Comparison of ENCODE assay signal across 34 cellular contexts in the genomic region with DNA sequence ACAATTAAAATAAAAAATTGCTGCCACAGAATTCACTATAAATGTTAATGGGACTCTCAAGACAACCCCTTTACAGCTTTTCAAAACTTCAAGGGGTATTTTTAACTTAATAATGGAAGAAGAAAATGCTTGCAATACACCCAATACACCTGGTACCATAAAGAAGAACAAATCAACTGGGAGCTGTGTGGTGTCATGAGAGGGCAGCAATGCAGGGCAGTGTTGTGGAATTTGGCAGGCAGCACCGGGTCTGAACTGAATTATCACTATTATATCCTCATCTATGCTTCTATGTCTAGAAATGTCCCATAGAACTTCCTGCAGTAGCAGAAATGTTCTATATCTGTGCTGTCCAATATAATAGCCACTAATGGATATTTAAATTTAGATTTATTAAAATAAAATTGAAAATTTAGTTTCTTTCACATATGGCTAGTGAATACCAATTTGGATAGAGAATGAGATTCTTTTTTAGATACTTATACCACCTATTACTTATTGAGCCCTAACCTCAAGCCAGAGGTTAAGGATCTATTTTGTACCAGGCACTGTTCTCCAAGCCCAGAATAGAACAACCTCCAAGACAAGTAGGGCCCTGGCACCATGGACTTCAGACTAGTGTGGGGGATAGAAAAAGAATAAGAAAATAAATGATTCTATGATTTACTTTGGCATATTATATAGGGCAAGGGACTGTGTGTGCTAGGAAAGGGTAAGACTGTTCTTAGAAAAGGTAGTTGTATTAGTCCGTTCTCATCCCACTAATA.
"Had no signal": no experiment of that assay in that cellular context is flagged by ENCODE, and none has a peak within 500 bp of the region (broad histone marks: within the 10 kb centered on the region; RNA-seq: fewer than 3 reads in every experiment).

No MANE protein-coding gene starts in this region.

- H3K27me3 ChIP-seq: MG63 had no signal

- DNase-seq: Karpas-422, Kasumi-1, MG63, MM.1S, MV-4-11, NCI-H1048, NCI-H1092, NCI-H1092 treated with DMSO at 0.1 percent for 48 hours, NCI-H1105, NCI-H1105 treated with DMSO at 0.1 percent for 48 hours, NCI-H1417, NCI-H1417 treated with DMSO at 0.1 percent for 48 hours, NCI-H1436, NCI-H1436 treated with DMSO at 0.1 percent for 48 hours, NCI-H146, NCI-H1694, NCI-H1694 treated with DMSO at 0.1 percent for 48 hours, NCI-H187, NCI-H187 treated with DMSO at 0.1 percent for 48 hours, NCI-H1930, NCI-H2029, NCI-H2029 treated with DMSO at 0.1 percent for 48 hours, NCI-H2081, NCI-H2081 treated with DMSO at 0.1 percent for 48 hours, NCI-H2107, NCI-H2171, NCI-H2171 treated with DMSO at 0.1 percent for 48 hours, NCI-H2227 treated with DMSO at 0.1 percent for 48 hours, NCI-H226, NCI-H345, NCI-H446, NCI-H446 treated with DMSO at 0.1 percent for 48 hours, NCI-H510A had no signal

- H3K4me2 ChIP-seq: KMS-11 had no signal

- H3K36me3 ChIP-seq: MG63 had no signal

- H3K27ac ChIP-seq: KMS-11 had no signal

- H3K4me3 ChIP-seq: MG63 had no signal

- H3K9ac ChIP-seq: KMS-11 had no signal
